Comparison of ENCODE assay signal across 10 cellular contexts in genomic region chr2:193240752-193241151, GRCh38.
DNase-seq lines count a peak whose midpoint lies in the region; ATAC-seq and TF ChIP-seq lines count a peak whose summit lies in the region.
"Had no signal": no experiment of that assay in that cellular context is flagged by ENCODE, and none has a peak within 500 bp of the region (broad histone marks: within the 10 kb centered on the region; RNA-seq: fewer than 3 reads in every experiment).

No MANE protein-coding gene starts in this region.

- H3K4me1 Mint-ChIP-seq in osteocyte (ENCODE audit: unreplicated experiment), result peaks cover 12% of the 10 kb centered on the region

- no peaks in the 10 kb centered on the region for H3K27me3 ChIP-seq in right cardiac atrium (ENCODE audit: control insufficient read depth, insufficient read depth)

- H3K36me3 Mint-ChIP-seq in osteocyte (ENCODE audit: unreplicated experiment), result no peaks in the 10 kb centered on the region

- 63% methylated on average over 1 of the region's 1 CpG for WGBS in right cardiac atrium

- H3K4me3 ChIP-seq in astrocyte of the cerebellum (ENCODE audit: low read depth, low read length), result no peak overlapping the region
- no peak overlapping the region for H3K4me3 ChIP-seq in right cardiac atrium (ENCODE audit: low read length)

- no peaks in the 10 kb centered on the region for H3K9me3 ChIP-seq in right cardiac atrium (ENCODE audit: control insufficient read depth, low read length)

- DNase-seq in NCI-H82 (lab: John Stamatoyannopoulos, UW) (peak; percentile 59), NCI-H82 treated with DMSO at 0.1 percent for 48 hours (lab: John Stamatoyannopoulos, UW; ENCODE audit: unreplicated experiment) (no peak), astrocyte of the cerebellum (ENCODE audit: low read depth) (no peak), osteocyte (ENCODE audit: extremely low spot score, unreplicated experiment) (no peak), right cardiac atrium (no peak), posterior cingulate gyrus (no peak)
- DNase-seq: activated CD4-positive, alpha-beta T cell treated with anti-CD3 and anti-CD28 coated beads, Interleukin-2, amount 50 U/mL, for 48 hours; caudate nucleus had no signal

- H3K4me1 ChIP-seq in right cardiac atrium (ENCODE audit: control insufficient read depth, insufficient read depth, low read length), result no peaks in the 10 kb centered on the region

- in situ Hi-C loops in astrocyte of the cerebellum (cut with HindIII; ENCODE audit: low sequenced_read_pairs), result no loop called here

- ATAC-seq in HG03378 (IDR thresholded peaks at IDR 0.05; ENCODE audit: unreplicated experiment) (peak; percentile 62), right cardiac atrium (no peak)
- no peak for ATAC-seq in activated CD4-positive, CD25-positive, alpha-beta regulatory T cell treated with anti-CD3 and anti-CD28 coated beads, Interleukin-2, amount 50 U/mL, for 24 hours

- H3K27ac Mint-ChIP-seq in osteocyte (ENCODE audit: unreplicated experiment), result no peak overlapping the region

- no peak overlapping the region for H3K4me3 Mint-ChIP-seq in osteocyte (ENCODE audit: unreplicated experiment)

- H3K9me3 Mint-ChIP-seq in osteocyte (ENCODE audit: unreplicated experiment), result peaks cover 2% of the 10 kb centered on the region

- intact Hi-C loops in right cardiac atrium (cut with DNase I), result no loop called here
- intact Hi-C loops in posterior cingulate gyrus (cut with DNase I), result no loop called here

- H3K27me3 Mint-ChIP-seq in osteocyte (ENCODE audit: unreplicated experiment), result no peaks in the 10 kb centered on the region

- peak; percentile 20 for TF ChIP-seq CTCF in astrocyte of the cerebellum (IDR thresholded peaks at IDR 0.05; ENCODE audit: low read depth, low read length, missing control alignments)
- TF ChIP-seq CTCF in osteocyte (IDR thresholded peaks at IDR 0.05), result peak; percentile 32

- no peak overlapping the region for H3K27ac ChIP-seq in right cardiac atrium (ENCODE audit: low read length)
